8 cellular contexts compared by ENCODE assay signal in genomic region chr2:216012133-216012829, GRCh38. TPM values are rescaled to one million over a fixed set of nuclear protein-coding genes. Genes with fewer than 3 reads are reported as not detected.
A peak's percentile ranks its signal among the peaks of the same experiment; 100 is the strongest.
DNase-seq lines count a peak whose midpoint lies in the region; ATAC-seq and TF ChIP-seq lines count a peak whose summit lies in the region.

No MANE protein-coding gene starts in this region.

- WGBS in tibial nerve, 2 donors: 24 to 31% methylated on average over 6 of the region's 6 CpGs

- no peak for TF ChIP-seq EP300 in tibial nerve (IDR thresholded peaks at IDR 0.05)

- peak overlapping the region in 3 of 4 donors; percentile 69 to 97 (median 75) for H3K4me3 ChIP-seq in tibial nerve

- intact Hi-C loops in left colon (cut with DNase I, micrococcal nuclease): no loop called here

- TF ChIP-seq CTCF in C4-2B (conservative IDR thresholded peaks at IDR 0.05) (no peak), tibial nerve (IDR thresholded peaks at IDR 0.05) (peak in 1 of 5 experiments; percentile 7)

- H3K36me3 ChIP-seq in tibial nerve: no peaks in the 10 kb centered on the region

- H3K27ac ChIP-seq in C4-2B: peak overlapping the region; percentile 68
- peak overlapping the region in 2 of 4 donors; percentile 65 to 73 for H3K27ac ChIP-seq in tibial nerve

- H3K9me3 ChIP-seq in tibial nerve: no peaks in the 10 kb centered on the region

- TF ChIP-seq POLR2A in tibial nerve (IDR thresholded peaks at IDR 0.05): no peak

- DNase-seq in HT-29 (ENCODE audit: low spot score) (peak; percentile 70), amniotic epithelial cell (ENCODE audit: low read depth) (peak; percentile 83), left colon (no peak), tibial nerve (ENCODE audit: low spot score in 2 of 2) (no peak), HuH-7.5 (ENCODE audit: low spot score) (no peak), inferior parietal cortex (ENCODE audit: extremely low spot score) (no peak), OCI-M2 (lab: John Stamatoyannopoulos, UW; ENCODE audit: unreplicated experiment) (no peak)

- H3K4me1 ChIP-seq in tibial nerve: peaks cover 0 to 24% (median 0%) of the 10 kb centered on the region in 4 donors

- peak; percentile 63 for ATAC-seq in left colon

- H3K27me3 ChIP-seq in tibial nerve: no peaks in the 10 kb centered on the region

RNA-seq across cellular contexts. Expression of gene MREG, which starts 1.1 kb away (rescaled TPM):
- 11.9 and 13.8 TPM in 2 replicates for total RNA-seq in HT-29 (2014; rRNA removed; shearing (Covaris generic))
- total RNA-seq in left colon: 10 to 100 TPM in 1 of 2 donors, 1 to 10 TPM in 1; 8.9 to 12.4 TPM
- 10 to 100 TPM in 1 of 4 donors, 1 to 10 TPM in 3; 2.9 to 14.6 (median 3.6) TPM for total RNA-seq in tibial nerve

Comparison
In these comparisons a context has a peak if more than half of its experiments do, and no peak if none do; other contexts are left out.
1. DNase-seq: peak in HT-29 (single experiment) and amniotic epithelial cell (single experiment); none in left colon (0 of 2), tibial nerve (0 of 2), HuH-7.5 (single experiment), inferior parietal cortex (single experiment) and OCI-M2 (single experiment).